In genomic region chr19:1864480-1865171, GRCh38 we compare ENCODE assay signal across 8 cellular contexts. TPM values are rescaled to one million over a fixed set of nuclear protein-coding genes. Genes with fewer than 3 reads are reported as not detected.
DNase-seq lines count a peak whose midpoint lies in the region; ATAC-seq, FAIRE-seq and TF ChIP-seq lines count a peak whose summit lies in the region.

No MANE protein-coding gene starts in this region.

- peaks cover 23 to 72% (median 41%) of the 10 kb centered on the region in 6 donors for H3K4me1 ChIP-seq in spleen

- H3K36me3 Mint-ChIP-seq in T-helper 1 cell treated with Interleukin-12 subunit alpha and Interleukin-12 subunit beta and Interleukin-4 antibody, amounts not matched to agents 30 μg/mL and 1 μg/mL, for 36 hours (ENCODE audit: low read depth), result peaks cover 3% of the 10 kb centered on the region

- FAIRE-seq in bronchial epithelial cell (lab: Jason Lieb, UNC), result no peak

- DNase-seq in Ammon's horn (ENCODE audit: low spot score) (peak; percentile 72), HT1080 (ENCODE audit: low read depth) (peak; percentile 69), bronchial epithelial cell (ENCODE audit: low read depth) (no peak), iris pigment epithelial cell (ENCODE audit: low read depth) (peak; percentile 46), spleen (peak; percentile 96)

- peak overlapping the region; percentile 69 for H3K27ac Mint-ChIP-seq in T-helper 1 cell treated with Interleukin-12 subunit alpha and Interleukin-12 subunit beta and Interleukin-4 antibody, amounts not matched to agents 30 μg/mL and 1 μg/mL, for 36 hours

- H3K4me3 ChIP-seq in bronchial epithelial cell (ENCODE audit: low read depth, low read length) (peak overlapping the region; percentile 80), spleen (peak overlapping the region; percentile 69 to 92 (median 80))

- H3K4me1 Mint-ChIP-seq in T-helper 1 cell treated with Interleukin-12 subunit alpha and Interleukin-12 subunit beta and Interleukin-4 antibody, amounts not matched to agents 30 μg/mL and 1 μg/mL, for 36 hours (ENCODE audit: low read depth), result peaks cover 21% of the 10 kb centered on the region

- intact Hi-C loops in spleen (cut with DNase I; ENCODE audit: low total_unique reads), result no loop called here

- H3K36me3 ChIP-seq in bronchial epithelial cell (ENCODE audit: control insufficient read depth, insufficient read depth, low read length), result no peaks in the 10 kb centered on the region
- peaks cover 0 to 10% (median 0%) of the 10 kb centered on the region in 6 donors for H3K36me3 ChIP-seq in spleen

- no peaks in the 10 kb centered on the region for H3K9me3 ChIP-seq in spleen

- peak overlapping the region; percentile 86 to 99 (median 96) for H3K27ac ChIP-seq in spleen

- 3 to 6% (median 5%) methylated on average over 22 to 52 of the region's 52 CpGs for WGBS in spleen, 5 donors

- H3K27me3 Mint-ChIP-seq in T-helper 1 cell treated with Interleukin-12 subunit alpha and Interleukin-12 subunit beta and Interleukin-4 antibody, amounts not matched to agents 30 μg/mL and 1 μg/mL, for 36 hours (ENCODE audit: low read depth), result no peaks in the 10 kb centered on the region

- H3K9me3 Mint-ChIP-seq in T-helper 1 cell treated with Interleukin-12 subunit alpha and Interleukin-12 subunit beta and Interleukin-4 antibody, amounts not matched to agents 30 μg/mL and 1 μg/mL, for 36 hours, result no peaks in the 10 kb centered on the region

- peak; percentile 91 for TF ChIP-seq CTCF in bronchial epithelial cell (IDR thresholded peaks at IDR 0.05; ENCODE audit: insufficient read depth, low read length, severe bottlenecking)
- peak; percentile 86 to 99 (median 94) for TF ChIP-seq CTCF in spleen (IDR thresholded peaks at IDR 0.05 in 8 of 11, conservative IDR thresholded peaks at IDR 0.05 in 3 of 11)

- no peaks in the 10 kb centered on the region for H3K27me3 ChIP-seq in bronchial epithelial cell (ENCODE audit: control insufficient read depth, insufficient read depth, low read length)
- no peaks in the 10 kb centered on the region for H3K27me3 ChIP-seq in spleen (replicated peaks in 1 of 7)

- ATAC-seq in GM18861 (IDR thresholded peaks at IDR 0.05; ENCODE audit: unreplicated experiment) (peak; percentile 24), GM21515 (IDR thresholded peaks at IDR 0.05; ENCODE audit: unreplicated experiment) (no peak)

- H3K4me3 Mint-ChIP-seq in T-helper 1 cell treated with Interleukin-12 subunit alpha and Interleukin-12 subunit beta and Interleukin-4 antibody, amounts not matched to agents 30 μg/mL and 1 μg/mL, for 36 hours, result peak overlapping the region; percentile 68

- TF ChIP-seq POLR2A in spleen (IDR thresholded peaks at IDR 0.05), result no peak

RNA-seq across cellular contexts. Expression of gene KLF16, which starts 1.2 kb away (rescaled TPM):
- total RNA-seq in HT1080 (2014; rRNA removed; shearing (Covaris generic)), result 12.1 and 20.2 TPM in 2 replicates
- polyA plus RNA-seq in HT1080 (2015; cell fraction: cytosol; rRNA removed), result 36.7 and 39.5 TPM in 2 replicates
- 23.1 and 25.5 TPM in 2 replicates for polyA plus RNA-seq in HT1080 (2015; cell fraction: nucleus; rRNA removed)
- total RNA-seq in bronchial epithelial cell (5.3 and 6.4 TPM in 2 replicates), spleen (10 to 100 TPM; 12.9 to 39.0 (median 29.5) TPM)
- 10 to 100 TPM in 1 of 3 donors, 1 to 10 TPM in 2; 7.1 to 19.5 (median 8.1) TPM for polyA plus RNA-seq in spleen

RNA-seq across cellular contexts. Expression of gene REXO1, which starts 16.3 kb away (rescaled TPM):
- 12.5 and 14.4 TPM in 2 replicates for total RNA-seq in HT1080 (2014; rRNA removed; shearing (Covaris generic))
- polyA plus RNA-seq in HT1080 (2015; cell fraction: cytosol; rRNA removed), result 21.2 and 21.7 TPM in 2 replicates
- polyA plus RNA-seq in HT1080 (2015; cell fraction: nucleus; rRNA removed), result 57.3 and 181 TPM in 2 replicates
- total RNA-seq in bronchial epithelial cell (2.4 and 3.8 TPM in 2 replicates), spleen (10 to 100 TPM; 35.7 to 88.1 (median 59.2) TPM)
- polyA plus RNA-seq in spleen, result 10 to 100 TPM; 13.4 to 52.3 (median 27.4) TPM

RNA-seq across cellular contexts. Expression of gene ABHD17A, which starts 20.7 kb away (rescaled TPM):
- 216 and 229 TPM in 2 replicates for total RNA-seq in HT1080 (2014; rRNA removed; shearing (Covaris generic))
- polyA plus RNA-seq in HT1080 (2015; cell fraction: cytosol; rRNA removed), result 105 and 124 TPM in 2 replicates
- polyA plus RNA-seq in HT1080 (2015; cell fraction: nucleus; rRNA removed), result 80.3 and 83.3 TPM in 2 replicates
- total RNA-seq in bronchial epithelial cell (48.4 and 71.0 TPM in 2 replicates), spleen (100 to 1,000 TPM in 2 of 7 donors, 10 to 100 TPM in 5; 73.4 to 104 (median 83.0) TPM)
- 100 to 1,000 TPM in 1 of 3 donors, 10 to 100 TPM in 2; 80.4 to 107 (median 88.1) TPM for polyA plus RNA-seq in spleen

RNA-seq across cellular contexts. Expression of gene ADAT3, which starts 40.6 kb away (rescaled TPM):
- 10.1 and 15.8 TPM in 2 replicates for total RNA-seq in HT1080 (2014; rRNA removed; shearing (Covaris generic))
- 8.4 and 11.2 TPM in 2 replicates for polyA plus RNA-seq in HT1080 (2015; cell fraction: cytosol; rRNA removed)
- polyA plus RNA-seq in HT1080 (2015; cell fraction: nucleus; rRNA removed), result 6.6 and 7.1 TPM in 2 replicates
- total RNA-seq in bronchial epithelial cell, result 0.79 and 1.9 TPM in 2 replicates
- 10 to 100 TPM in 2 of 7 donors, 1 to 10 TPM in 5; 6.4 to 11.0 (median 8.3) TPM for total RNA-seq in spleen
- 1 to 10 TPM; 3.2 to 9.4 (median 4.0) TPM for polyA plus RNA-seq in spleen

RNA-seq across cellular contexts. Expression of gene SCAMP4, which starts 40.6 kb away (rescaled TPM):
- 31.8 and 43.5 TPM in 2 replicates for total RNA-seq in HT1080 (2014; rRNA removed; shearing (Covaris generic))
- 50.1 and 79.7 TPM in 2 replicates for polyA plus RNA-seq in HT1080 (2015; cell fraction: cytosol; rRNA removed)
- 50.2 and 57.9 TPM in 2 replicates for polyA plus RNA-seq in HT1080 (2015; cell fraction: nucleus; rRNA removed)
- total RNA-seq in bronchial epithelial cell (14.2 and 15.4 TPM in 2 replicates), spleen (10 to 100 TPM; 45.4 to 92.2 (median 53.6) TPM)
- 10 to 100 TPM; 13.0 to 29.9 (median 17.9) TPM for polyA plus RNA-seq in spleen
